ENCODE assay signal across 2 cellular contexts in genomic region chr7:880450-880849, GRCh38.
A peak's percentile ranks its signal among the peaks of the same experiment; 100 is the strongest.
TF ChIP-seq lines count a peak whose summit lies in the region.

No MANE protein-coding gene starts in this region.

TF ChIP-seq in K562, 482 proteins besides CTCF, POLR2A, EP300 and RAD21:
- no peak for TF ChIP-seq TRIM28 (IDR thresholded peaks at IDR 0.05)
- peak; percentile 54 for TF ChIP-seq RBFOX2 (IDR thresholded peaks at IDR 0.05; ENCODE audit: low read depth, low read length)
- no peak for TF ChIP-seq SRF (CRISPR knock-in tag; IDR thresholded peaks at IDR 0.05)
- TF ChIP-seq, protein P1, sequence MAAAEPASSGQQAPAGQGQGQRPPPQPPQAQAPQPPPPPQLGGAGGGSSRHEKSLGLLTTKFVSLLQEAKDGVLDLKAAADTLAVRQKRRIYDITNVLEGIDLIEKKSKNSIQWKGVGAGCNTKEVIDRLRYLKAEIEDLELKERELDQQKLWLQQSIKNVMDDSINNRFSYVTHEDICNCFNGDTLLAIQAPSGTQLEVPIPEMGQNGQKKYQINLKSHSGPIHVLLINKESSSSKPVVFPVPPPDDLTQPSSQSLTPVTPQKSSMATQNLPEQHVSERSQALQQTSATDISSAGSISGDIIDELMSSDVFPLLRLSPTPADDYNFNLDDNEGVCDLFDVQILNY (CRISPR knock-in tag; IDR thresholded peaks at IDR 0.05): no peak
TF ChIP-seq in K562: peak in this region for 1.

TF ChIP-seq in liver, 16 proteins besides CTCF, POLR2A, EP300 and RAD21:
- TF ChIP-seq FOXA2 (IDR thresholded peaks at IDR 0.05) (no peak), FOXA1 (IDR thresholded peaks at IDR 0.05) (no peak), SP1 (IDR thresholded peaks at IDR 0.05) (no peak), HNF4G (IDR thresholded peaks at IDR 0.05) (no peak), JUND (IDR thresholded peaks at IDR 0.05) (no peak), GABPA (IDR thresholded peaks at IDR 0.05 in 1 of 2, conservative IDR thresholded peaks at IDR 0.05 in 1 of 2) (no peak), ZBTB33 (IDR thresholded peaks at IDR 0.05) (no peak)
- TF ChIP-seq, protein P2, sequence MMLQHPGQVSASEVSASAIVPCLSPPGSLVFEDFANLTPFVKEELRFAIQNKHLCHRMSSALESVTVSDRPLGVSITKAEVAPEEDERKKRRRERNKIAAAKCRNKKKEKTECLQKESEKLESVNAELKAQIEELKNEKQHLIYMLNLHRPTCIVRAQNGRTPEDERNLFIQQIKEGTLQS (IDR thresholded peaks at IDR 0.05): no peak
TF ChIP-seq in liver: peak in this region for 0.
